Comparison of ENCODE assay signal across 11 cellular contexts in genomic region chr2:241620419-241620769, GRCh38. TPM values are rescaled to one million over a fixed set of nuclear protein-coding genes. Genes with fewer than 3 reads are reported as not detected.
DNase-seq lines count a peak whose midpoint lies in the region; ATAC-seq and TF ChIP-seq lines count a peak whose summit lies in the region.
"Had no signal": no experiment of that assay in that cellular context is flagged by ENCODE, and none has a peak within 500 bp of the region (broad histone marks: within the 10 kb centered on the region; RNA-seq: fewer than 3 reads in every experiment).

No MANE protein-coding gene starts in this region.

- no peak overlapping the region for H3K4me3 Mint-ChIP-seq in activated CD8-positive, alpha-beta T cell treated with anti-CD3 and anti-CD28 coated beads for 36 hours
- no peak overlapping the region for H3K4me3 Mint-ChIP-seq in activated CD8-positive, alpha-beta T cell treated with anti-CD3 and anti-CD28 coated beads, Interleukin-2, amount 10 ng/mL, durations not matched to agents 7 days and 5 days
- H3K4me3 Mint-ChIP-seq in activated CD4-positive, alpha-beta memory T cell treated with anti-CD3 and anti-CD28 coated beads for 36 hours = no peak overlapping the region

- H3K9me3 Mint-ChIP-seq in activated CD8-positive, alpha-beta T cell treated with anti-CD3 and anti-CD28 coated beads for 36 hours = peaks cover 7% of the 10 kb centered on the region
- no peaks in the 10 kb centered on the region for H3K9me3 Mint-ChIP-seq in activated CD8-positive, alpha-beta T cell treated with anti-CD3 and anti-CD28 coated beads, Interleukin-2, amount 10 ng/mL, durations not matched to agents 7 days and 5 days (ENCODE audit: insufficient read depth)
- H3K9me3 Mint-ChIP-seq in activated CD4-positive, alpha-beta memory T cell treated with anti-CD3 and anti-CD28 coated beads for 36 hours = peaks cover 15% of the 10 kb centered on the region

- TF ChIP-seq CTCF in activated CD8-positive, alpha-beta T cell treated with anti-CD3 and anti-CD28 coated beads for 36 hours (IDR thresholded peaks at IDR 0.05) = no peak
- no peak for TF ChIP-seq CTCF in fibroblast of mammary gland (conservative IDR thresholded peaks at IDR 0.05; ENCODE audit: control insufficient read depth, insufficient read depth, low read depth, low read length)

- H3K27ac Mint-ChIP-seq in activated CD8-positive, alpha-beta T cell treated with anti-CD3 and anti-CD28 coated beads for 36 hours = peak overlapping the region; percentile 66
- no peak overlapping the region for H3K27ac Mint-ChIP-seq in activated CD8-positive, alpha-beta T cell treated with anti-CD3 and anti-CD28 coated beads, Interleukin-2, amount 10 ng/mL, durations not matched to agents 7 days and 5 days
- peak overlapping the region; percentile 87 for H3K27ac Mint-ChIP-seq in activated CD4-positive, alpha-beta memory T cell treated with anti-CD3 and anti-CD28 coated beads for 36 hours
- H3K27ac Mint-ChIP-seq: progenitor cell of endocrine pancreas had no signal

- peaks cover 42% of the 10 kb centered on the region for H3K4me1 Mint-ChIP-seq in activated CD8-positive, alpha-beta T cell treated with anti-CD3 and anti-CD28 coated beads for 36 hours (ENCODE audit: low read depth)
- peaks cover 38% of the 10 kb centered on the region for H3K4me1 Mint-ChIP-seq in activated CD8-positive, alpha-beta T cell treated with anti-CD3 and anti-CD28 coated beads, Interleukin-2, amount 10 ng/mL, durations not matched to agents 7 days and 5 days (ENCODE audit: low read depth)
- peaks cover 47% of the 10 kb centered on the region for H3K4me1 Mint-ChIP-seq in activated CD4-positive, alpha-beta memory T cell treated with anti-CD3 and anti-CD28 coated beads for 36 hours (ENCODE audit: low read depth)

- intact Hi-C loops in activated CD8-positive, alpha-beta T cell treated with anti-CD3 and anti-CD28 coated beads for 36 hours (cut with micrococcal nuclease) = no loop called here
- intact Hi-C loops in activated CD4-positive, alpha-beta memory T cell treated with anti-CD3 and anti-CD28 coated beads for 36 hours (cut with micrococcal nuclease) = loop anchor here (1.0 to 2.0 kb wide), 3 partner anchors 17 to 346 kb away; partner anchors contain the start of genes ATG4B and THAP4

- CTCF ChIA-PET in activated CD8-positive, alpha-beta T cell treated with anti-CD3 and anti-CD28 coated beads for 36 hours (lab: Charles Lee) = no interaction called here
- CTCF ChIA-PET in activated CD8-positive, alpha-beta T cell treated with anti-CD3 and anti-CD28 coated beads, Interleukin-2, amount 10 ng/mL, durations not matched to agents 7 days and 5 days (lab: Charles Lee) = no interaction called here
- CTCF ChIA-PET in activated CD4-positive, alpha-beta memory T cell treated with anti-CD3 and anti-CD28 coated beads for 36 hours (lab: Charles Lee) = no interaction called here

- POLR2A ChIA-PET in activated CD8-positive, alpha-beta T cell treated with anti-CD3 and anti-CD28 coated beads for 36 hours (lab: Charles Lee) = no interaction called here
- POLR2A ChIA-PET in activated CD8-positive, alpha-beta T cell treated with anti-CD3 and anti-CD28 coated beads, Interleukin-2, amount 10 ng/mL, durations not matched to agents 7 days and 5 days (lab: Charles Lee) = interaction anchor here (0.7 kb wide), 1 partner anchor 10 kb away, joined by 3 read pairs; no protein-coding TSS in a partner anchor
- POLR2A ChIA-PET in activated CD4-positive, alpha-beta memory T cell treated with anti-CD3 and anti-CD28 coated beads for 36 hours (lab: Charles Lee) = no interaction called here

- DNase-seq in activated CD8-positive, alpha-beta T cell treated with anti-CD3 and anti-CD28 coated beads for 36 hours = peak; percentile 85
- DNase-seq in activated CD8-positive, alpha-beta T cell treated with anti-CD3 and anti-CD28 coated beads, Interleukin-2, amount 10 ng/mL, durations not matched to agents 7 days and 5 days = no peak
- DNase-seq in activated CD4-positive, alpha-beta memory T cell treated with anti-CD3 and anti-CD28 coated beads for 36 hours = peak; percentile 92
- DNase-seq in fibroblast of mammary gland (ENCODE audit: low read depth) (peak; percentile 72), HuH-7.5 (ENCODE audit: low spot score) (no peak), ecto neural progenitor cell (ENCODE audit: low spot score) (no peak)
- DNase-seq in stimulated activated CD8-positive, alpha-beta memory T cell treated with anti-CD3 and anti-CD28 coated beads, Interleukin-7, amount 100 ng/mL, for 48 hours (ENCODE audit: extremely low read depth in 1 of 2, low read depth in 1 of 2) = peak; percentile 52 to 82
- DNase-seq: NCI-H1092 had no signal

- peaks cover 43% of the 10 kb centered on the region for H3K36me3 Mint-ChIP-seq in activated CD8-positive, alpha-beta T cell treated with anti-CD3 and anti-CD28 coated beads for 36 hours (ENCODE audit: low read depth)
- peaks cover 16% of the 10 kb centered on the region for H3K36me3 Mint-ChIP-seq in activated CD8-positive, alpha-beta T cell treated with anti-CD3 and anti-CD28 coated beads, Interleukin-2, amount 10 ng/mL, durations not matched to agents 7 days and 5 days (ENCODE audit: low read depth)
- peaks cover 15% of the 10 kb centered on the region for H3K36me3 Mint-ChIP-seq in activated CD4-positive, alpha-beta memory T cell treated with anti-CD3 and anti-CD28 coated beads for 36 hours

- no peak overlapping the region for H3K4me3 ChIP-seq in fibroblast of mammary gland (ENCODE audit: control insufficient read depth, low read depth, low read length)
- H3K4me3 ChIP-seq: thoracic aorta had no signal

- H3K27me3 Mint-ChIP-seq in activated CD8-positive, alpha-beta T cell treated with anti-CD3 and anti-CD28 coated beads for 36 hours = no peaks in the 10 kb centered on the region
- H3K27me3 Mint-ChIP-seq in activated CD8-positive, alpha-beta T cell treated with anti-CD3 and anti-CD28 coated beads, Interleukin-2, amount 10 ng/mL, durations not matched to agents 7 days and 5 days (ENCODE audit: low read depth) = no peaks in the 10 kb centered on the region
- H3K27me3 Mint-ChIP-seq in activated CD4-positive, alpha-beta memory T cell treated with anti-CD3 and anti-CD28 coated beads for 36 hours = no peaks in the 10 kb centered on the region
- H3K27me3 Mint-ChIP-seq: progenitor cell of endocrine pancreas had no signal

- ATAC-seq in activated CD8-positive, alpha-beta T cell treated with anti-CD3 and anti-CD28 coated beads for 36 hours = peak; percentile 85
- ATAC-seq in activated CD8-positive, alpha-beta T cell treated with anti-CD3 and anti-CD28 coated beads, Interleukin-2, amount 10 ng/mL, durations not matched to agents 7 days and 5 days = no peak
- ATAC-seq in GM19452 (IDR thresholded peaks at IDR 0.05; ENCODE audit: unreplicated experiment) = no peak

RNA-seq across cellular contexts. Expression of gene THAP4, which starts 16.6 kb away (rescaled TPM):
- total RNA-seq in activated CD8-positive, alpha-beta T cell treated with anti-CD3 and anti-CD28 coated beads for 36 hours = 10 to 100 TPM; 45.1 to 48.9 TPM
- total RNA-seq in activated CD8-positive, alpha-beta T cell treated with anti-CD3 and anti-CD28 coated beads, Interleukin-2, amount 10 ng/mL, durations not matched to agents 7 days and 5 days = 10 to 100 TPM; 32.3 to 37.4 TPM
- total RNA-seq in activated CD4-positive, alpha-beta memory T cell treated with anti-CD3 and anti-CD28 coated beads for 36 hours = 10 to 100 TPM; 43.7 to 44.5 TPM

RNA-seq across cellular contexts. Expression of gene ATG4B, which starts 17.1 kb away (rescaled TPM):
- 10 to 100 TPM; 90.7 to 94.6 TPM for total RNA-seq in activated CD8-positive, alpha-beta T cell treated with anti-CD3 and anti-CD28 coated beads for 36 hours
- 10 to 100 TPM; 81.2 to 94.6 TPM for total RNA-seq in activated CD8-positive, alpha-beta T cell treated with anti-CD3 and anti-CD28 coated beads, Interleukin-2, amount 10 ng/mL, durations not matched to agents 7 days and 5 days
- total RNA-seq in activated CD4-positive, alpha-beta memory T cell treated with anti-CD3 and anti-CD28 coated beads for 36 hours = 10 to 100 TPM; 85.0 to 85.9 TPM

Comparison
In these comparisons a context has a peak if more than half of its experiments do, and no peak if none do; other contexts are left out.
1. DNase-seq: peak in activated CD8-positive, alpha-beta T cell treated with anti-CD3 and anti-CD28 coated beads for 36 hours (single experiment), activated CD4-positive, alpha-beta memory T cell treated with anti-CD3 and anti-CD28 coated beads for 36 hours (single experiment), fibroblast of mammary gland (single experiment) and stimulated activated CD8-positive, alpha-beta memory T cell treated with anti-CD3 and anti-CD28 coated beads, Interleukin-7, amount 100 ng/mL, for 48 hours (2 of 2); none in activated CD8-positive, alpha-beta T cell treated with anti-CD3 and anti-CD28 coated beads, Interleukin-2, amount 10 ng/mL, durations not matched to agents 7 days and 5 days (single experiment), HuH-7.5 (single experiment) and ecto neural progenitor cell (single experiment).